40 cellular contexts compared by ENCODE assay signal in the genomic region with DNA sequence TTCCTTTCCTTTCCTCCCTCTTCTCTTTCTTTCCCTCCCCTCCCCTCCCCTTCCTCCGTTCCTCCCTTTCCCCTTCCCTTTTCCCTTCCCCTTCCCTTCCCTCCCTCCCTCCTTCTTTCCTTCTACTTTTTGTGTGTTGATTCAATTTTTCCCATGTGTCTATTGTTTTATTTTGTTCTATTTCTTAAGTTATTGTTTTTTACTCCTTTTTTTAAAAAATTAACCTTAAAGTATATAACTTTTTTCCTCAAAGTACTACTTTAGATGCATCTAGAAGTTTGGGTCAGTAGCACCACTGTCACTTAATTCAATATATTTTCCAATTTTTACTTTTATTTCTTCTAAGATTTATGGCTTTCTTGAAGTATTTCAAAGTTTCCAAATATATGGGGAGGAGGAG.
"Had no signal": no experiment of that assay in that cellular context is flagged by ENCODE, and none has a peak within 500 bp of the region (broad histone marks: within the 10 kb centered on the region; RNA-seq: fewer than 3 reads in every experiment).

No MANE protein-coding gene starts in this region.

- FAIRE-seq: astrocyte, bronchial epithelial cell had no signal

- H3K36me3 Mint-ChIP-seq: activated naive CD4-positive, alpha-beta T cell treated with anti-CD3 and anti-CD28 coated beads, Interleukin-2, amount 10 ng/mL, durations not matched to agents 7 days and 5 days; activated naive CD4-positive, alpha-beta T cell treated with anti-CD3 and anti-CD28 coated beads, Interleukin-2, amount 50 U/mL, for 24 hours; activated naive CD8-positive, alpha-beta T cell; activated naive CD8-positive, alpha-beta T cell treated with anti-CD3 and anti-CD28 coated beads for 36 hours; activated naive CD8-positive, alpha-beta T cell treated with anti-CD3 and anti-CD28 coated beads, Interleukin-2, amount 10 ng/mL, durations not matched to agents 7 days and 5 days had no signal

- H3K4me1 Mint-ChIP-seq: activated naive CD4-positive, alpha-beta T cell treated with anti-CD3 and anti-CD28 coated beads, Interleukin-2, amount 10 ng/mL, durations not matched to agents 7 days and 5 days; activated naive CD4-positive, alpha-beta T cell treated with anti-CD3 and anti-CD28 coated beads, Interleukin-2, amount 50 U/mL, for 24 hours; activated naive CD8-positive, alpha-beta T cell treated with anti-CD3 and anti-CD28 coated beads for 36 hours; activated naive CD8-positive, alpha-beta T cell treated with anti-CD3 and anti-CD28 coated beads, Interleukin-2, amount 10 ng/mL, durations not matched to agents 7 days and 5 days; activated naive CD8-positive, alpha-beta T cell treated with anti-CD3 and anti-CD28 coated beads, Interleukin-2, amount 50 U/mL, for 24 hours; activated T-helper 17 cell treated with anti-CD3 and anti-CD28 coated beads, Interleukin-2, amount 50 U/mL, for 72 hours; brain; central memory CD8-positive, alpha-beta T cell had no signal

- ATAC-seq: activated naive CD4-positive, alpha-beta T cell treated with anti-CD3 and anti-CD28 coated beads, Interleukin-2, amount 50 U/mL, for 72 hours; activated naive CD8-positive, alpha-beta T cell treated with anti-CD3 and anti-CD28 coated beads, Interleukin-2, amount 50 U/mL, for 24 hours; activated T-cell treated with anti-CD3 and anti-CD28 coated beads, Interleukin-2, amount 50 U/mL, for 4 hours; activated T-cell treated with anti-CD3 and anti-CD28 coated beads, Interleukin-2, amount 50 U/mL, for 72 hours; activated T-helper 17 cell treated with anti-CD3 and anti-CD28 coated beads, Interleukin-2, amount 50 U/mL, for 72 hours; body of pancreas had no signal

- H3K4me3 Mint-ChIP-seq: activated naive CD4-positive, alpha-beta T cell treated with anti-CD3 and anti-CD28 coated beads for 36 hours; activated naive CD4-positive, alpha-beta T cell treated with anti-CD3 and anti-CD28 coated beads, Interleukin-2, amount 10 ng/mL, durations not matched to agents 7 days and 5 days; activated naive CD4-positive, alpha-beta T cell treated with anti-CD3 and anti-CD28 coated beads, Interleukin-2, amount 50 U/mL, for 24 hours; activated naive CD8-positive, alpha-beta T cell; activated naive CD8-positive, alpha-beta T cell treated with anti-CD3 and anti-CD28 coated beads for 36 hours; activated naive CD8-positive, alpha-beta T cell treated with anti-CD3 and anti-CD28 coated beads, Interleukin-2, amount 10 ng/mL, durations not matched to agents 7 days and 5 days; activated naive CD8-positive, alpha-beta T cell treated with anti-CD3 and anti-CD28 coated beads, Interleukin-2, amount 50 U/mL, for 24 hours; activated T-cell treated with anti-CD3 and anti-CD28 coated beads, Interleukin-2, amount 50 U/mL, for 24 hours; activated T-cell treated with anti-CD3 and anti-CD28 coated beads, Interleukin-2, amount 50 U/mL, for 4 hours; activated T-cell treated with anti-CD3 and anti-CD28 coated beads, Interleukin-2, amount 50 U/mL, for 72 hours; activated T-helper 1 cell treated with anti-CD3 and anti-CD28 coated beads, Interleukin-12 subunit alpha, Interleukin-12 subunit beta, Interleukin-2, Interleukin-4 antibody, amounts not matched to agents 30 ng/mL and 10 ng/mL and 1 ng/mL, durations not matched to agents 14 hours and 24 hours and 36 hours; activated T-helper 17 cell treated with anti-CD3 and anti-CD28 coated beads, Interleukin-2, amount 50 U/mL, for 72 hours; brain; central memory CD8-positive, alpha-beta T cell had no signal

- H3K9me3 ChIP-seq: adrenal gland, ascending aorta, body of pancreas had no signal

- H3K9me3 Mint-ChIP-seq: activated naive CD4-positive, alpha-beta T cell treated with anti-CD3 and anti-CD28 coated beads, Interleukin-2, amount 10 ng/mL, durations not matched to agents 7 days and 5 days; activated T-helper 1 cell treated with anti-CD3 and anti-CD28 coated beads, Interleukin-12 subunit alpha, Interleukin-12 subunit beta, Interleukin-2, Interleukin-4 antibody, amounts not matched to agents 30 ng/mL and 10 ng/mL and 1 ng/mL, durations not matched to agents 14 hours and 24 hours and 36 hours; activated T-helper 2 cell treated with anti-CD3 and anti-CD28 coated beads, Interferon-gamma antibody, Interleukin-2, Interleukin-4, amounts not matched to agents 10 μg/mL and 5 μg/mL and 100 μg/mL, durations not matched to agents 14 hours and 24 hours and 36 hours; central memory CD8-positive, alpha-beta T cell had no signal

- H3K4me1 ChIP-seq: adrenal gland, ascending aorta, body of pancreas, breast epithelium had no signal

- H3K36me3 ChIP-seq: adrenal gland, ascending aorta, brain microvascular endothelial cell, breast epithelium, cardiac muscle cell had no signal

- DNase-seq: activated effector memory CD4-positive, alpha-beta T cell treated with anti-CD3 and anti-CD28 coated beads, Interleukin-2, amount 50 U/mL, for 16 hours; activated effector memory CD4-positive, alpha-beta T cell treated with Interleukin-2 at 50 U/mL for 16 hours; activated gamma-delta T cell; activated gamma-delta T cell treated with Interleukin-2 at 50 U/mL for 16 hours; activated naive CD4-positive, alpha-beta T cell; activated naive CD4-positive, alpha-beta T cell treated with anti-CD3 and anti-CD28 coated beads for 36 hours; activated naive CD4-positive, alpha-beta T cell treated with anti-CD3 and anti-CD28 coated beads, Interleukin-2, amount 10 ng/mL, durations not matched to agents 7 days and 5 days; activated naive CD4-positive, alpha-beta T cell treated with anti-CD3 and anti-CD28 coated beads, Interleukin-2, amount 50 U/mL, for 16 hours; activated naive CD4-positive, alpha-beta T cell treated with Interleukin-2 at 50 U/mL for 16 hours; activated naive CD8-positive, alpha-beta T cell treated with anti-CD3 and anti-CD28 coated beads for 36 hours; activated naive CD8-positive, alpha-beta T cell treated with anti-CD3 and anti-CD28 coated beads, Interleukin-2, amount 10 ng/mL, durations not matched to agents 7 days and 5 days; activated naive CD8-positive, alpha-beta T cell treated with anti-CD3 and anti-CD28 coated beads, Interleukin-2, amount 50 U/mL, for 24 hours; activated T-cell treated with anti-CD3 and anti-CD28 coated beads, Interleukin-2, amount 50 U/mL, for 1 hour; activated T-cell treated with anti-CD3 and anti-CD28 coated beads, Interleukin-2, amount 50 U/mL, for 24 hours; activated T-cell treated with anti-CD3 and anti-CD28 coated beads, Interleukin-2, amount 50 U/mL, for 4 hours; activated T-cell treated with anti-CD3 and anti-CD28 coated beads, Interleukin-2, amount 50 U/mL, for 48 hours; activated T-cell treated with anti-CD3 and anti-CD28 coated beads, Interleukin-2, amount 50 U/mL, for 72 hours; amniotic stem cell; amygdala; anterior cingulate cortex; aorta; body of pancreas; brain microvascular endothelial cell; caudate nucleus; central memory CD4-positive, alpha-beta T cell; cerebellar nuclear complex had no signal

- H3K27ac Mint-ChIP-seq: activated naive CD4-positive, alpha-beta T cell treated with anti-CD3 and anti-CD28 coated beads for 36 hours; activated naive CD4-positive, alpha-beta T cell treated with anti-CD3 and anti-CD28 coated beads, Interleukin-2, amount 10 ng/mL, durations not matched to agents 7 days and 5 days; activated naive CD4-positive, alpha-beta T cell treated with anti-CD3 and anti-CD28 coated beads, Interleukin-2, amount 50 U/mL, for 24 hours; activated naive CD4-positive, alpha-beta T cell treated with anti-CD3 and anti-CD28 coated beads, Interleukin-2, amount 50 U/mL, for 72 hours; activated naive CD8-positive, alpha-beta T cell; activated naive CD8-positive, alpha-beta T cell treated with anti-CD3 and anti-CD28 coated beads for 36 hours; activated naive CD8-positive, alpha-beta T cell treated with anti-CD3 and anti-CD28 coated beads, Interleukin-2, amount 10 ng/mL, durations not matched to agents 7 days and 5 days; activated naive CD8-positive, alpha-beta T cell treated with anti-CD3 and anti-CD28 coated beads, Interleukin-2, amount 50 U/mL, for 24 hours; activated T-cell treated with anti-CD3 and anti-CD28 coated beads, Interleukin-2, amount 50 U/mL, for 24 hours; activated T-cell treated with anti-CD3 and anti-CD28 coated beads, Interleukin-2, amount 50 U/mL, for 72 hours; activated T-helper 1 cell treated with anti-CD3 and anti-CD28 coated beads, Interleukin-12 subunit alpha, Interleukin-12 subunit beta, Interleukin-2, Interleukin-4 antibody, amounts not matched to agents 30 ng/mL and 10 ng/mL and 1 ng/mL, durations not matched to agents 14 hours and 24 hours and 36 hours; activated T-helper 17 cell treated with anti-CD3 and anti-CD28 coated beads, Interleukin-2, amount 50 U/mL, for 72 hours; activated T-helper 2 cell treated with anti-CD3 and anti-CD28 coated beads, Interferon-gamma antibody, Interleukin-2, Interleukin-4, amounts not matched to agents 10 μg/mL and 5 μg/mL and 100 μg/mL, durations not matched to agents 14 hours and 24 hours and 36 hours; brain had no signal

- H3K4me3 ChIP-seq: adrenal gland, ascending aorta, body of pancreas, breast epithelium, cardiac muscle cell had no signal

- H3K27me3 ChIP-seq: adrenal gland, ascending aorta, body of pancreas, brain microvascular endothelial cell, breast epithelium, cardiac muscle cell had no signal

- H3K27ac ChIP-seq: adrenal gland, ascending aorta, body of pancreas, brain microvascular endothelial cell, breast epithelium, cardiac muscle cell had no signal
